13 cellular contexts compared by ENCODE assay signal in genomic region chr2:202031261-202031986, GRCh38. TPM values are rescaled to one million over a fixed set of nuclear protein-coding genes. Genes with fewer than 3 reads are reported as not detected.
DNase-seq lines count a peak whose midpoint lies in the region; ATAC-seq and TF ChIP-seq lines count a peak whose summit lies in the region.
"Had no signal": no experiment of that assay in that cellular context is flagged by ENCODE, and none has a peak within 500 bp of the region (broad histone marks: within the 10 kb centered on the region; RNA-seq: fewer than 3 reads in every experiment).

No MANE protein-coding gene starts in this region.

- peak overlapping the region; percentile 82 for H3K9ac ChIP-seq in ES-I3 (ENCODE audit: low read depth, low read length)

- no peak for ATAC-seq in HG03159 (IDR thresholded peaks at IDR 0.05; ENCODE audit: unreplicated experiment)
- ATAC-seq in GM21526 (IDR thresholded peaks at IDR 0.05; ENCODE audit: low FRiP score, unreplicated experiment) = no peak
- ATAC-seq: stimulated activated naive CD8-positive, alpha-beta T cell treated with anti-CD3 and anti-CD28 coated beads, Interleukin-15, amount 100 ng/mL, for 72 hours had no signal

- intact Hi-C loops in prostate gland (cut with DNase I) = loop anchor here (5.0 kb wide), 1 partner anchor 249 kb away; the partner anchor contains the start of gene ALS2

- H3K4me3 ChIP-seq in SJSA1 (no peak overlapping the region), prostate gland (no peak overlapping the region)

- H3K9me3 ChIP-seq in ES-I3 (ENCODE audit: control insufficient read depth, insufficient read depth, low read length) = no peaks in the 10 kb centered on the region
- no peaks in the 10 kb centered on the region; the same call in 1 of the 2 replicates for H3K9me3 ChIP-seq in SJSA1 (replicated peaks)
- H3K9me3 ChIP-seq in prostate gland = no peaks in the 10 kb centered on the region

- no peak for TF ChIP-seq CTCF in prostate gland (IDR thresholded peaks at IDR 0.05)

- H3K27me3 ChIP-seq in SJSA1 (replicated peaks) (no peaks in the 10 kb centered on the region), prostate gland (replicated peaks; ENCODE audit: insufficient read depth) (no peaks in the 10 kb centered on the region)

- H3K27ac ChIP-seq in SJSA1 = peak overlapping the region; percentile 81; the same call in 1 of the 2 replicates
- H3K27ac ChIP-seq in prostate gland = peak overlapping the region; percentile 95 to 96

- no peaks in the 10 kb centered on the region for H3K36me3 ChIP-seq in ES-I3 (ENCODE audit: insufficient read depth, low read length)
- peaks cover 27% of the 10 kb centered on the region for H3K36me3 ChIP-seq in SJSA1
- H3K36me3 ChIP-seq in prostate gland = no peaks in the 10 kb centered on the region

- H3K4me1 ChIP-seq in ES-I3 (ENCODE audit: insufficient read depth, low read length) (peaks cover 17% of the 10 kb centered on the region), SJSA1 (replicated peaks) (peaks cover 33% of the 10 kb centered on the region), prostate gland (replicated peaks) (no peaks in the 10 kb centered on the region)

- no peak for DNase-seq in SJSA1 (ENCODE audit: low read depth in 1 of 2, low spot score in 2 of 2)
- peak; percentile 50 for DNase-seq in fibroblast of peridontal ligament (ENCODE audit: extremely low read depth)
- DNase-seq in prostate gland (ENCODE audit: low spot score) = no peak
- DNase-seq in mesenteric fat pad (ENCODE audit: low spot score) = no peak
- DNase-seq in globus pallidus (ENCODE audit: low spot score) = no peak
- DNase-seq: hippocampal formation; NCI-H2081; stimulated activated naive CD8-positive, alpha-beta T cell treated with anti-CD3 and anti-CD28 coated beads, Interleukin-15, amount 100 ng/mL, for 72 hours had no signal

- no peak for TF ChIP-seq POLR2A in prostate gland (IDR thresholded peaks at IDR 0.05)

- 36% methylated on average over 5 of the region's 5 CpGs for WGBS in prostate gland

RNA-seq across cellular contexts. Expression of gene FZD7, which starts 2.2 kb away (rescaled TPM):
- total RNA-seq in SJSA1 (2014; rRNA removed; shearing (Covaris generic)) = 77.8 and 90.7 TPM in 2 replicates
- total RNA-seq in prostate gland (10 to 100 TPM; 16.1 to 26.1 TPM), mesenteric fat pad (7.8 TPM)

RNA-seq across cellular contexts. Expression of gene KIAA2012, which starts 41.6 kb away (rescaled TPM):
- total RNA-seq in SJSA1 (2014; rRNA removed; shearing (Covaris generic)) = 0.03 TPM in 1 of 2 replicates, not detected in the other
- total RNA-seq in prostate gland (under 1 TPM in 1 of 2 donors, not detected in 1; 0.74 TPM), mesenteric fat pad (not detected)
- total RNA-seq: dermis microvascular lymphatic vessel endothelial cell, myocyte had no signal
